ENCODE assay signal across 8 cellular contexts in the genomic region with DNA sequence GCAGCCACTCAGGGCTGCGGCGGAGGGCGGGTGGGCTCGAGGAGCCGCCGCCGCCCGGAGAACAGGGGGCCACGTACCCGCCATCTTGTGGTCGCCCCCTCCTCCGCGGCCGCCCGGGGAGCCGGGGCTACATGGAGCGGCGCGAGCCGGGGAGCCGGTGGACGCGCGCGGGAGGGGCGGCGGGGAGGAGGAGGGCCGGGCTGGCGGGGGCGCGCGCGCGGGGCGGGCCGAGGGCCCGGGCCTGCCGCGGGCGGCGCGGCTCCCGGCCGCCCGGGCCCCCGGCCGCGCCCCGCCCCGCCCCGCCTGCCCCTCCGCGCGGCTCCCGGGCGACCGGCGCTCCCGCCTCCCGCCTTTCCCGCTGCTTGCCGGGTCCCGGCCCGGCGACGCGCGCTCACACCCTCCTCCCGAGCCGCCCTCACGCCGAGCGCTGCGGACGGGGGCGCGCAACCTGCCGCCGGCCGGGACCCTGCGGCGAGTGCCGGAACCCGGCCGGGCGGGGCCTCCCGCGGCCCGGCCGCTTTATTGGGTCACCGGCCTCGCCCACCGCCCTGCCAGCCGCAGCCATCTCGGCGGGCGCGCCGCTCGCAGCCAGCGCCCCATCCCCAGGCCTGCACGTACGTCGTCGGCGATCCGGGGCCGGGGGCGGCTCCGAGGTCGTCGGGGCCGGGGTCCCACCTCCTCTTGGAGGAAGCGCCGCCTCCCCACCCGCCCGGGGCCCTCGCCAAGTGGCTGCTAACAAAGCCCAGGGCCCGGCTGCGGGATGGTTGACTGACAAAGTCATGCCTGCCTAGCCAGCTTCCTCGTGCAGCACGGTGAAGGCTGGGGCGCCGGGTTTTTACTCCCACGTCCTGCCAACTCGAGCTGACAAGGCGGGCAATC. TPM values are rescaled to one million over a fixed set of nuclear protein-coding genes. Genes with fewer than 3 reads are reported as not detected.
DNase-seq lines count a peak whose midpoint lies in the region; ATAC-seq and TF ChIP-seq lines count a peak whose summit lies in the region.

A gene with protein sequence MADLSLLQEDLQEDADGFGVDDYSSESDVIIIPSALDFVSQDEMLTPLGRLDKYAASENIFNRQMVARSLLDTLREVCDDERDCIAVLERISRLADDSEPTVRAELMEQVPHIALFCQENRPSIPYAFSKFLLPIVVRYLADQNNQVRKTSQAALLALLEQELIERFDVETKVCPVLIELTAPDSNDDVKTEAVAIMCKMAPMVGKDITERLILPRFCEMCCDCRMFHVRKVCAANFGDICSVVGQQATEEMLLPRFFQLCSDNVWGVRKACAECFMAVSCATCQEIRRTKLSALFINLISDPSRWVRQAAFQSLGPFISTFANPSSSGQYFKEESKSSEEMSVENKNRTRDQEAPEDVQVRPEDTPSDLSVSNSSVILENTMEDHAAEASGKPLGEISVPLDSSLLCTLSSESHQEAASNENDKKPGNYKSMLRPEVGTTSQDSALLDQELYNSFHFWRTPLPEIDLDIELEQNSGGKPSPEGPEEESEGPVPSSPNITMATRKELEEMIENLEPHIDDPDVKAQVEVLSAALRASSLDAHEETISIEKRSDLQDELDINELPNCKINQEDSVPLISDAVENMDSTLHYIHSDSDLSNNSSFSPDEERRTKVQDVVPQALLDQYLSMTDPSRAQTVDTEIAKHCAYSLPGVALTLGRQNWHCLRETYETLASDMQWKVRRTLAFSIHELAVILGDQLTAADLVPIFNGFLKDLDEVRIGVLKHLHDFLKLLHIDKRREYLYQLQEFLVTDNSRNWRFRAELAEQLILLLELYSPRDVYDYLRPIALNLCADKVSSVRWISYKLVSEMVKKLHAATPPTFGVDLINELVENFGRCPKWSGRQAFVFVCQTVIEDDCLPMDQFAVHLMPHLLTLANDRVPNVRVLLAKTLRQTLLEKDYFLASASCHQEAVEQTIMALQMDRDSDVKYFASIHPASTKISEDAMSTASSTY (minus strand): TSS at position 159 of the 879 bp plus-strand sequence. CDS start 75 bp downstream, at position 84.

- no peaks in the 10 kb centered on the region for H3K9me2 ChIP-seq in PC-3 (replicated peaks; ENCODE audit: low read length)

- H3K4me3 Mint-ChIP-seq in activated T-cell treated with anti-CD3 and anti-CD28 coated beads, Interleukin-2, amount 50 U/mL, for 72 hours = peak within 1 kb of the TSS; percentile 96 to 97

- H3F3A ChIP-seq in PC-3 (ENCODE audit: low read length, unreplicated experiment) = peaks cover 15% of the 10 kb centered on the region

- H3K79me2 ChIP-seq in PC-3 (ENCODE audit: low read length) = peaks cover 55% of the 10 kb centered on the region

- no peaks in the 10 kb centered on the region for H3K9me3 Mint-ChIP-seq in activated T-cell treated with anti-CD3 and anti-CD28 coated beads, Interleukin-2, amount 50 U/mL, for 72 hours

- H3K9me3 ChIP-seq in PC-3 (ENCODE audit: low read length) (no peaks in the 10 kb centered on the region), esophagus muscularis mucosa (no peaks in the 10 kb centered on the region), muscle layer of colon (ENCODE audit: low read length) (no peaks in the 10 kb centered on the region)

- 0% methylated on average over 2 of the region's 127 CpGs for WGBS in esophagus muscularis mucosa

- H3K36me3 Mint-ChIP-seq in activated T-cell treated with anti-CD3 and anti-CD28 coated beads, Interleukin-2, amount 50 U/mL, for 72 hours (ENCODE audit: insufficient read depth in 2 of 2) = peaks cover 4% of the 10 kb centered on the region in 2 donors

- DNase-seq in PC-3 = peak; percentile 72
- DNase-seq in activated T-cell treated with anti-CD3 and anti-CD28 coated beads, Interleukin-2, amount 50 U/mL, for 72 hours = peak; percentile 70 to 76
- peak; percentile 95 for DNase-seq in esophagus muscularis mucosa (ENCODE audit: extremely low spot score)
- peak; percentile 38 for DNase-seq in stimulated activated CD8-positive, alpha-beta memory T cell treated with anti-CD3 and anti-CD28 coated beads, Interleukin-7, amount 100 ng/mL, for 24 hours (ENCODE audit: low read depth)

- BruUV-seq in PC-3 (replicated peaks; lab: Mats Ljungman, UMichigan) = no TSS peak

- H3K27me3 ChIP-seq in PC-3 (ENCODE audit: low read length) (no peaks in the 10 kb centered on the region), esophagus muscularis mucosa (no peaks in the 10 kb centered on the region), muscle layer of colon (ENCODE audit: control insufficient read depth in 1 of 2, insufficient read depth in 2 of 2, low read length in 2 of 2) (no peaks in the 10 kb centered on the region)

- H3K27ac Mint-ChIP-seq in activated T-cell treated with anti-CD3 and anti-CD28 coated beads, Interleukin-2, amount 50 U/mL, for 72 hours = peak within 1 kb of the TSS; percentile 95

- peak within 1 kb of the TSS; percentile 84 for H3K27ac ChIP-seq in C4-2B
- peak within 1 kb of the TSS; percentile 95 for H3K27ac ChIP-seq in PC-3 (ENCODE audit: low read length)
- peak within 1 kb of the TSS; percentile 97 to 99 (median 98) for H3K27ac ChIP-seq in esophagus muscularis mucosa (replicated peaks in 1 of 4)
- H3K27ac ChIP-seq in muscle layer of colon (ENCODE audit: low read depth, low read length) = peak within 1 kb of the TSS; percentile 99

- H3K4me1 ChIP-seq in PC-3 (ENCODE audit: insufficient read depth, low read length) (peaks cover 68% of the 10 kb centered on the region), esophagus muscularis mucosa (peaks cover 22 to 48% (median 47%) of the 10 kb centered on the region in 4 donors), muscle layer of colon (ENCODE audit: insufficient read depth, low read length) (peaks cover 30% of the 10 kb centered on the region)

- H4K20me1 ChIP-seq in PC-3 (ENCODE audit: low read length) = peaks cover 21% of the 10 kb centered on the region

- POLR2A ChIA-PET in PC-3 (lab: Charles Lee; ENCODE audit: unreplicated experiment) = interaction anchor here (0.6 kb wide), 3 partner anchors 56 to 60 kb away, joined by 3 to 4 read pairs (median 4); no protein-coding TSS in a partner anchor

- H3K4me1 Mint-ChIP-seq in activated T-cell treated with anti-CD3 and anti-CD28 coated beads, Interleukin-2, amount 50 U/mL, for 72 hours (ENCODE audit: low read depth) = peaks cover 46% of the 10 kb centered on the region

- H3K27me3 Mint-ChIP-seq in activated T-cell treated with anti-CD3 and anti-CD28 coated beads, Interleukin-2, amount 50 U/mL, for 72 hours (ENCODE audit: low read depth) = no peaks in the 10 kb centered on the region

- TF ChIP-seq CTCF in C4-2B (conservative IDR thresholded peaks at IDR 0.05) = no peak
- TF ChIP-seq CTCF in PC-3 (conservative IDR thresholded peaks at IDR 0.05; ENCODE audit: low read depth, low read length) = no peak
- no peak for TF ChIP-seq CTCF in esophagus muscularis mucosa (IDR thresholded peaks at IDR 0.05)

- H3K4me3 ChIP-seq in PC-3 (ENCODE audit: low read length) = peak within 1 kb of the TSS; percentile 78
- H3K4me3 ChIP-seq in esophagus muscularis mucosa = peak within 1 kb of the TSS; percentile 85 to 93 (median 88)
- peak within 1 kb of the TSS; percentile 69 to 70 for H3K4me3 ChIP-seq in muscle layer of colon (ENCODE audit: low read depth in 1 of 2, low read length in 2 of 2)

- H3K9ac ChIP-seq in PC-3 (ENCODE audit: low read length) (peak within 1 kb of the TSS; percentile 98), muscle layer of colon (ENCODE audit: low read length) (peak within 1 kb of the TSS; percentile 63)

- peak within 1 kb of the TSS; percentile 87 for H3K4me2 ChIP-seq in PC-3 (ENCODE audit: low read length)

- peak within 1 kb of the TSS; percentile 55 for H2AFZ ChIP-seq in PC-3 (ENCODE audit: low read length)

- ATAC-seq in GM19395 (IDR thresholded peaks at IDR 0.05; ENCODE audit: unreplicated experiment) = peak; percentile 58
- ATAC-seq in HG03571 (IDR thresholded peaks at IDR 0.05; ENCODE audit: unreplicated experiment) = peak; percentile 48
- peak; percentile 42 for ATAC-seq in PC-3
- peak; percentile 68 to 69 for ATAC-seq in activated T-cell treated with anti-CD3 and anti-CD28 coated beads, Interleukin-2, amount 50 U/mL, for 72 hours (replicated peaks in 1 of 2)

- CTCF ChIA-PET in PC-3 (lab: Charles Lee) = interaction anchor here (0.6 kb wide), 1 partner anchor 45 kb away, joined by 4 read pairs; no protein-coding TSS in a partner anchor

- no peak for TF ChIP-seq EP300 in esophagus muscularis mucosa (IDR thresholded peaks at IDR 0.05)

- intact Hi-C loops in PC-3 (cut with micrococcal nuclease) = loop anchor here (10.0 kb wide), 1 partner anchor 300 kb away; a partner anchor contains a TSS
- intact Hi-C loops in esophagus muscularis mucosa (cut with DNase I) = loop anchor here (2.0 to 10.0 kb wide), 2 partner anchors 58 to 300 kb away; a partner anchor contains a TSS

- H3K36me3 ChIP-seq in PC-3 (ENCODE audit: low read depth, low read length) = peaks cover 13% of the 10 kb centered on the region
- peaks cover 0 to 12% (median 4%) of the 10 kb centered on the region in 4 donors for H3K36me3 ChIP-seq in esophagus muscularis mucosa
- no peaks in the 10 kb centered on the region for H3K36me3 ChIP-seq in muscle layer of colon (ENCODE audit: insufficient read depth, low read length)

- no peak for TF ChIP-seq POLR2A in esophagus muscularis mucosa (IDR thresholded peaks at IDR 0.05; ENCODE audit: low read depth)

RNA-seq across cellular contexts. Expression of the gene that starts here (rescaled TPM):
- 154 and 185 TPM in 2 replicates for total RNA-seq in PC-3 (2014; rRNA removed)
- 10 to 100 TPM; 17.5 to 23.7 TPM for total RNA-seq in activated T-cell treated with anti-CD3 and anti-CD28 coated beads, Interleukin-2, amount 50 U/mL, for 72 hours
- total RNA-seq in esophagus muscularis mucosa = 100 to 1,000 TPM in 1 of 4 donors, 10 to 100 TPM in 3; 74.6 to 129 (median 97.1) TPM

Comparison
In these comparisons a context has a peak if more than half of its experiments do, and no peak if none do; other contexts are left out.
1. Peak in every context shown above with its lines: DNase-seq, ATAC-seq, H3K4me3 ChIP-seq and H3K27ac ChIP-seq.
2. DNase-seq: peak in every context shown above with its lines; median percentile 95 in esophagus muscularis mucosa; 73 in activated T-cell treated with anti-CD3 and anti-CD28 coated beads, Interleukin-2, amount 50 U/mL, for 72 hours; 72 in PC-3; 38 in stimulated activated CD8-positive, alpha-beta memory T cell treated with anti-CD3 and anti-CD28 coated beads, Interleukin-7, amount 100 ng/mL, for 24 hours.